9 cellular contexts compared by ENCODE assay signal in the genomic region with DNA sequence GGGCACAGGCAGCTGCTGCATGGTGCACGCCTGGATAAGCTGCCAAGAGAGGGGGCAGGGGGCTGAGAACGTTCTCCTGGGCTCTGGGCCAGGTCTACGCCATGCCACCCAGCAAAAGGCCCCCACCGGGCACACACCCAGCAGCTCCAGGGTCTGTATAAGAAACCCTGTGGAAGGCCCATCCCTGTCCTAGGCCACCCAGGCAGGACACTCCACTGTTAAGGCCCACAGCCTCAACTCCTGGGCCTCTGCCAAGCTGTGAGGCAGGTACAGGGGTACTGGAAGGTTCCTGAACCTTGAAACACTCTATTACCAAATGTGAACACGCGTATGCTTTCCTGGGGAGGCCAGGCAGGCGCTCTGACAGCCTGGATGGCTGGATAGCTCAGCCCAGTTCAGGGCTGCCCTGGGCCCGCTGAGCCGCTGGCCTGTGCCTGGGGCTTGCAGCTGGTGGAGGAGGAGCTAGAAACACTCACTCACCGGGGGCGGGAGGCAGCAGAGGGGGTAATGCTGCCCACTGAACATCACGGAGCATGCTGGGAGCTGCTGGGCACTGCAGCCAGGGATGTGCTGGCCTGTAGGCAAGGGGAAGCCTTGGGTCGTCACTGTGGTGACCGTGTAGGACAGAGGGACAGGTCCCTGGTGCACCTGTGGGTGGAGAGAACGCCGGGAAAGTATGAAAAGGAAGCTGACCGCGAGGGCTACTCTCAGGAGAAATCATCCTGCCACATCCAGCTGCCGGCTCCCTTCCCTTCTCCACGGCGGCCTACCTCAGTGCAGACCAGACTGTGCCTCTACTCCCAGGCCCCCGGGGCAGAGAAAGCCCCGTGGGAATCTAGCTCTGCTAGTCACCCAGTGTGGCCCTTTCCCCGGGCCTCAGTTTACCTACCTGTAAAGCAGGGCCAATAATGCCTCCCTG. TPM values are rescaled to one million over a fixed set of nuclear protein-coding genes. Genes with fewer than 3 reads are reported as not detected.
DNase-seq lines count a peak whose midpoint lies in the region; ATAC-seq and TF ChIP-seq lines count a peak whose summit lies in the region.
"Had no signal": no experiment of that assay in that cellular context is flagged by ENCODE, and none has a peak within 500 bp of the region (broad histone marks: within the 10 kb centered on the region; RNA-seq: fewer than 3 reads in every experiment).

No MANE protein-coding gene starts in this region.

- ATAC-seq in HG03457 (IDR thresholded peaks at IDR 0.05; ENCODE audit: unreplicated experiment): no peak
- no peak for ATAC-seq in HG02678 (IDR thresholded peaks at IDR 0.05; ENCODE audit: unreplicated experiment)
- ATAC-seq: left lung had no signal

- H3K4me3 Mint-ChIP-seq in activated CD4-positive, alpha-beta memory T cell treated with anti-CD3 and anti-CD28 coated beads, Interleukin-2, amount 10 ng/mL, durations not matched to agents 7 days and 5 days: peak overlapping the region; percentile 84

- WGBS in esophagus squamous epithelium, 2 donors: 38% methylated on average over 13 of the region's 24 CpGs; no CpG with 5 or more reads in 1 of the 2 donors

- peak overlapping the region; percentile 94 for H3K27ac ChIP-seq in temporal lobe (ENCODE audit: low read depth, low read length)
- H3K27ac ChIP-seq in esophagus squamous epithelium: peak overlapping the region in 1 of 4 donors; percentile 18

- TF ChIP-seq POLR2A in esophagus squamous epithelium (IDR thresholded peaks at IDR 0.05): no peak

- no peaks in the 10 kb centered on the region for H3K9me3 ChIP-seq in esophagus squamous epithelium
- H3K9me3 ChIP-seq: left lung had no signal

- peaks cover 68% of the 10 kb centered on the region for H3K36me3 Mint-ChIP-seq in activated CD4-positive, alpha-beta memory T cell treated with anti-CD3 and anti-CD28 coated beads, Interleukin-2, amount 10 ng/mL, durations not matched to agents 7 days and 5 days (ENCODE audit: low read depth)

- intact Hi-C loops in esophagus squamous epithelium (cut with DNase I): loop anchor here (10.0 kb wide), 1 partner anchor 116 kb away; a partner anchor contains a TSS

- TF ChIP-seq CTCF in esophagus squamous epithelium (IDR thresholded peaks at IDR 0.05): no peak

- H3K27me3 ChIP-seq in esophagus squamous epithelium: no peaks in the 10 kb centered on the region
- H3K27me3 ChIP-seq: left lung had no signal

- H3K36me3 ChIP-seq in esophagus squamous epithelium: peaks cover 17 to 60% (median 46%) of the 10 kb centered on the region in 3 donors

- POLR2A ChIA-PET in activated CD4-positive, alpha-beta memory T cell treated with anti-CD3 and anti-CD28 coated beads, Interleukin-2, amount 10 ng/mL, durations not matched to agents 7 days and 5 days (lab: Charles Lee): interaction anchor here (0.6 to 10.5 kb wide), 10 partner anchors 12 to 169 kb away, joined by 3 to 156 read pairs (median 4); a partner anchor contains a TSS

- CTCF ChIA-PET in activated CD4-positive, alpha-beta memory T cell treated with anti-CD3 and anti-CD28 coated beads, Interleukin-2, amount 10 ng/mL, durations not matched to agents 7 days and 5 days (lab: Charles Lee): interaction anchor here (3.5 kb wide), 2 partner anchors 12 to 82 kb away, joined by 24 read pairs; a partner anchor contains a TSS

- no peaks in the 10 kb centered on the region for H3K9me3 Mint-ChIP-seq in activated CD4-positive, alpha-beta memory T cell treated with anti-CD3 and anti-CD28 coated beads, Interleukin-2, amount 10 ng/mL, durations not matched to agents 7 days and 5 days

- H3K4me3 ChIP-seq in esophagus squamous epithelium: peak overlapping the region in 1 of 4 donors; percentile 2
- H3K4me3 ChIP-seq: left lung had no signal

- H3K4me1 Mint-ChIP-seq in activated CD4-positive, alpha-beta memory T cell treated with anti-CD3 and anti-CD28 coated beads, Interleukin-2, amount 10 ng/mL, durations not matched to agents 7 days and 5 days: peaks cover 59% of the 10 kb centered on the region

- peak overlapping the region; percentile 93 for H3K27ac Mint-ChIP-seq in activated CD4-positive, alpha-beta memory T cell treated with anti-CD3 and anti-CD28 coated beads, Interleukin-2, amount 10 ng/mL, durations not matched to agents 7 days and 5 days

- H3K27me3 Mint-ChIP-seq in activated CD4-positive, alpha-beta memory T cell treated with anti-CD3 and anti-CD28 coated beads, Interleukin-2, amount 10 ng/mL, durations not matched to agents 7 days and 5 days: no peaks in the 10 kb centered on the region

- peak; percentile 42 for DNase-seq in activated naive CD4-positive, alpha-beta T cell treated with Interleukin-2 at 50 U/mL for 16 hours
- DNase-seq in activated naive CD4-positive, alpha-beta T cell treated with anti-CD3 and anti-CD28 coated beads, Interleukin-2, amount 50 U/mL, for 16 hours: no peak
- DNase-seq in activated CD4-positive, alpha-beta memory T cell treated with anti-CD3 and anti-CD28 coated beads, Interleukin-2, amount 10 ng/mL, durations not matched to agents 7 days and 5 days: no peak
- DNase-seq in hippocampal formation (lab: John Stamatoyannopoulos, UW): peak; percentile 77 to 78
- DNase-seq in esophagus squamous epithelium (lab: John Stamatoyannopoulos, UW): no peak

- H3K4me1 ChIP-seq in esophagus squamous epithelium: peaks cover 61 to 82% (median 66%) of the 10 kb centered on the region in 3 donors

RNA-seq across cellular contexts. Expression of a gene that starts 6.0 kb away (rescaled TPM):
- total RNA-seq in activated CD4-positive, alpha-beta memory T cell treated with anti-CD3 and anti-CD28 coated beads, Interleukin-2, amount 10 ng/mL, durations not matched to agents 7 days and 5 days: 100 to 1,000 TPM; 142 to 143 TPM
- total RNA-seq in temporal lobe (13.5 TPM), esophagus squamous epithelium (10 to 100 TPM in 3 of 4 donors, 1 to 10 TPM in 1; 8.8 to 23.1 (median 15.5) TPM)

RNA-seq across cellular contexts. Expression of a gene that starts 17.9 kb away (rescaled TPM):
- total RNA-seq in activated CD4-positive, alpha-beta memory T cell treated with anti-CD3 and anti-CD28 coated beads, Interleukin-2, amount 10 ng/mL, durations not matched to agents 7 days and 5 days: 1 to 10 TPM; 1.6 to 2.3 TPM
- total RNA-seq in temporal lobe (under 0.01 TPM), esophagus squamous epithelium (under 1 TPM in 1 of 4 donors, not detected in 3; under 0.01 TPM)

Comparison
In these comparisons a context has a peak if more than half of its experiments do, and no peak if none do; other contexts are left out.
1. DNase-seq: peak in activated naive CD4-positive, alpha-beta T cell treated with Interleukin-2 at 50 U/mL for 16 hours (single experiment) and hippocampal formation (2 of 2); none in activated naive CD4-positive, alpha-beta T cell treated with anti-CD3 and anti-CD28 coated beads, Interleukin-2, amount 50 U/mL, for 16 hours (single experiment), activated CD4-positive, alpha-beta memory T cell treated with anti-CD3 and anti-CD28 coated beads, Interleukin-2, amount 10 ng/mL, durations not matched to agents 7 days and 5 days (single experiment) and esophagus squamous epithelium (single experiment).